12 cellular contexts compared by ENCODE assay signal in genomic region chr12:56637621-56638020, GRCh38. TPM values are rescaled to one million over a fixed set of nuclear protein-coding genes. Genes with fewer than 3 reads are reported as not detected.
DNase-seq lines count a peak whose midpoint lies in the region; ATAC-seq, FAIRE-seq and TF ChIP-seq lines count a peak whose summit lies in the region.
"Had no signal": no experiment of that assay in that cellular context is flagged by ENCODE, and none has a peak within 500 bp of the region (broad histone marks: within the 10 kb centered on the region; RNA-seq: fewer than 3 reads in every experiment).

No MANE protein-coding gene starts in this region.

- H3K36me3 Mint-ChIP-seq in CD8-positive, alpha-beta T cell: peaks cover 55% of the 10 kb centered on the region
- H3K36me3 Mint-ChIP-seq in endodermal cell (ENCODE audit: low read depth): peaks cover 45% of the 10 kb centered on the region

- WGBS in endodermal cell (ENCODE audit: insufficient coverage in 1 of 2, insufficient read length in 1 of 2), 2 experiments: 70% methylated on average over 2 of the region's 2 CpGs; no CpG with 5 or more reads in 1 of the 2 experiments
- 46 to 54% (median 51%) methylated on average over 2 of the region's 2 CpGs for WGBS in psoas muscle, 3 donors

- H3K9ac ChIP-seq in endodermal cell (ENCODE audit: extremely low read depth, low read length, poor library complexity, severe bottlenecking): no peak overlapping the region

- H3K9me3 Mint-ChIP-seq in CD8-positive, alpha-beta T cell: no peaks in the 10 kb centered on the region
- H3K9me3 Mint-ChIP-seq in endodermal cell: no peaks in the 10 kb centered on the region

- CTCF ChIA-PET in CD8-positive, alpha-beta T cell (lab: Charles Lee): interaction anchor here (0.9 to 2.8 kb wide), 3 partner anchors 9 to 124 kb away, joined by 3 to 21 read pairs (median 8); partner anchors contain the start of gene ATP5F1B

- peaks cover 37% of the 10 kb centered on the region for H3K4me1 ChIP-seq in CD8-positive, alpha-beta T cell (ENCODE audit: insufficient read depth, low read length)
- H3K4me1 ChIP-seq in Peyer's patch (peaks cover 6 to 30% (median 16%) of the 10 kb centered on the region in 4 donors), endodermal cell (ENCODE audit: control insufficient read depth, insufficient read depth, low read length) (peaks cover 9% of the 10 kb centered on the region), psoas muscle (peaks cover 45% of the 10 kb centered on the region)

- H3K27ac ChIP-seq in CD8-positive, alpha-beta T cell (ENCODE audit: low read depth, low read length): peak overlapping the region; percentile 79
- H3K27ac ChIP-seq in Peyer's patch (peak overlapping the region in 3 of 4 donors; percentile 95 to 99 (median 96)), endodermal cell (ENCODE audit: low read depth, low read length) (peak overlapping the region; percentile 89), psoas muscle (peak overlapping the region; percentile 90)

- H3K27ac Mint-ChIP-seq in CD8-positive, alpha-beta T cell: peak overlapping the region; percentile 97
- peak overlapping the region; percentile 58 for H3K27ac Mint-ChIP-seq in endodermal cell

- no peaks in the 10 kb centered on the region for H3K9me3 ChIP-seq in CD8-positive, alpha-beta T cell (ENCODE audit: low read length)
- H3K9me3 ChIP-seq in Peyer's patch (no peaks in the 10 kb centered on the region), endodermal cell (ENCODE audit: control insufficient read depth, low read length) (no peaks in the 10 kb centered on the region), psoas muscle (no peaks in the 10 kb centered on the region)

- no peaks in the 10 kb centered on the region for H3K27me3 Mint-ChIP-seq in CD8-positive, alpha-beta T cell (ENCODE audit: low read depth)
- no peaks in the 10 kb centered on the region for H3K27me3 Mint-ChIP-seq in endodermal cell (ENCODE audit: insufficient read depth)

- TF ChIP-seq CTCF in CD8-positive, alpha-beta T cell (IDR thresholded peaks at IDR 0.05): no peak
- TF ChIP-seq CTCF in Peyer's patch (IDR thresholded peaks at IDR 0.05): no peak
- TF ChIP-seq CTCF in endodermal cell (conservative IDR thresholded peaks at IDR 0.05): no peak
- no peak for TF ChIP-seq CTCF in psoas muscle (IDR thresholded peaks at IDR 0.05)

- intact Hi-C loops in CD8-positive, alpha-beta T cell (cut with DNase I, micrococcal nuclease): loop anchor here (1.0 to 10.0 kb wide), 17 partner anchors 8 to 813 kb away; partner anchors contain the start of genes NAB2 (in 2 of the 2), ATP5F1B (in 1 of the 2), DNAJC14 (in 1 of the 2) and NACA (in 1 of the 2)
- intact Hi-C loops in psoas muscle (cut with DNase I): loop anchor here (2.0 to 5.0 kb wide), 2 partner anchors 85 to 121 kb away; no protein-coding TSS in a partner anchor

- no peaks in the 10 kb centered on the region for H3K27me3 ChIP-seq in CD8-positive, alpha-beta T cell (ENCODE audit: insufficient read depth, low read length)
- H3K27me3 ChIP-seq in Peyer's patch (no peaks in the 10 kb centered on the region), endodermal cell (ENCODE audit: control insufficient read depth, insufficient read depth, low read length, poor library complexity, severe bottlenecking) (no peaks in the 10 kb centered on the region), psoas muscle (ENCODE audit: insufficient read depth in 3 of 3, low read length in 2 of 3) (no peaks in the 10 kb centered on the region)

- H3K4me3 ChIP-seq in CD8-positive, alpha-beta T cell (ENCODE audit: low read depth, low read length): no peak overlapping the region
- H3K4me3 ChIP-seq in Peyer's patch (no peak overlapping the region), endodermal cell (ENCODE audit: low read length) (no peak overlapping the region), psoas muscle (peak overlapping the region; percentile 77)

- peaks cover 56% of the 10 kb centered on the region for H3K4me1 Mint-ChIP-seq in CD8-positive, alpha-beta T cell (ENCODE audit: low read depth)
- H3K4me1 Mint-ChIP-seq in endodermal cell: peaks cover 34% of the 10 kb centered on the region

- no peak for DNase-seq in CD8-positive, alpha-beta T cell
- no peak for DNase-seq in Peyer's patch
- no peak for DNase-seq in endodermal cell
- no peak for DNase-seq in psoas muscle
- DNase-seq in NCI-H226: no peak
- no peak for DNase-seq in NCI-H2081 treated with DMSO at 0.1 percent for 48 hours (lab: John Stamatoyannopoulos, UW)
- DNase-seq in HTR-8/SVneo (ENCODE audit: insufficient read length, low spot score): no peak
- no peak for DNase-seq in SHP77 treated with DMSO at 0.1 percent for 48 hours (lab: John Stamatoyannopoulos, UW)
- DNase-seq: activated CD8-positive, alpha-beta memory T cell treated with anti-CD3 and anti-CD28 coated beads for 24 hours; DND-41; stimulated activated CD4-positive, alpha-beta T cell treated with anti-CD3 and anti-CD28 coated beads, Interleukin-15, amount 100 ng/mL, for 24 hours had no signal

- no peak for TF ChIP-seq POLR2A in Peyer's patch (IDR thresholded peaks at IDR 0.05)

- no peak overlapping the region for H3K4me3 Mint-ChIP-seq in CD8-positive, alpha-beta T cell
- H3K4me3 Mint-ChIP-seq in endodermal cell: no peak overlapping the region

- peaks cover 33% of the 10 kb centered on the region for H3K36me3 ChIP-seq in CD8-positive, alpha-beta T cell (ENCODE audit: insufficient read depth, low read length)
- H3K36me3 ChIP-seq in Peyer's patch (peaks cover 0 to 53% (median 3%) of the 10 kb centered on the region in 3 donors), endodermal cell (ENCODE audit: control insufficient read depth, insufficient read depth, low read length) (peaks cover 50% of the 10 kb centered on the region), psoas muscle (ENCODE audit: insufficient read depth in 1 of 2, low read depth in 1 of 2) (peaks cover 20 to 55% of the 10 kb centered on the region in 2 donors)

- ATAC-seq in CD8-positive, alpha-beta T cell: no peak
- no peak for ATAC-seq in psoas muscle

- POLR2A ChIA-PET in CD8-positive, alpha-beta T cell (lab: Charles Lee): interaction anchor here (1.1 kb wide), 1 partner anchor 50 kb away, joined by 4 read pairs; no protein-coding TSS in a partner anchor

- no peak for FAIRE-seq in HTR-8/SVneo (lab: Jason Lieb, UNC)
- FAIRE-seq: islet of Langerhans had no signal

RNA-seq across cellular contexts. Expression of gene BAZ2A, which starts 7.5 kb away (rescaled TPM):
- total RNA-seq in CD8-positive, alpha-beta T cell: 100 to 1,000 TPM; 197 to 198 TPM
- 100 to 1,000 TPM in 3 of 4 donors, 10 to 100 TPM in 1; 98.2 to 259 (median 141) TPM for total RNA-seq in Peyer's patch
- 100 to 1,000 TPM; 125 to 137 TPM for total RNA-seq in endodermal cell
- 93.1 TPM for polyA plus RNA-seq in endodermal cell (2013, experiment 1 of 2)
- polyA plus RNA-seq in endodermal cell (2013, experiment 2 of 2): 89.0 TPM
- 10 to 100 TPM; 41.0 to 53.8 (median 47.7) TPM for total RNA-seq in psoas muscle
- polyA plus RNA-seq in psoas muscle: 10 to 100 TPM; 10.0 to 39.4 (median 25.5) TPM

RNA-seq across cellular contexts. Expression of gene ATP5F1B, which starts 8.2 kb away (rescaled TPM):
- total RNA-seq in CD8-positive, alpha-beta T cell: 100 to 1,000 TPM; 417 to 429 TPM
- 100 to 1,000 TPM; 333 to 768 (median 688) TPM for total RNA-seq in Peyer's patch
- 100 to 1,000 TPM; 653 to 681 TPM for total RNA-seq in endodermal cell
- 736 TPM for polyA plus RNA-seq in endodermal cell (2013, experiment 1 of 2)
- 668 TPM for polyA plus RNA-seq in endodermal cell (2013, experiment 2 of 2)
- 1,000 to 10,000 TPM; 1,044 to 2,377 (median 1,300) TPM for total RNA-seq in psoas muscle
- polyA plus RNA-seq in psoas muscle: 1,000 to 10,000 TPM; 1,196 to 2,759 (median 1,470) TPM

RNA-seq across cellular contexts. Expression of gene PTGES3, which starts 50.5 kb away (rescaled TPM):
- total RNA-seq in CD8-positive, alpha-beta T cell: 100 to 1,000 TPM; 148 to 154 TPM
- total RNA-seq in Peyer's patch: 10 to 100 TPM; 50.6 to 95.7 (median 67.3) TPM
- total RNA-seq in endodermal cell: 100 to 1,000 TPM; 275 to 320 TPM
- 328 TPM for polyA plus RNA-seq in endodermal cell (2013, experiment 1 of 2)
- polyA plus RNA-seq in endodermal cell (2013, experiment 2 of 2): 314 TPM
- total RNA-seq in psoas muscle: 100 to 1,000 TPM; 118 to 192 (median 148) TPM
- 100 to 1,000 TPM; 141 to 253 (median 165) TPM for polyA plus RNA-seq in psoas muscle
